Comparison of ENCODE assay signal across 1 cellular context in the genomic region with DNA sequence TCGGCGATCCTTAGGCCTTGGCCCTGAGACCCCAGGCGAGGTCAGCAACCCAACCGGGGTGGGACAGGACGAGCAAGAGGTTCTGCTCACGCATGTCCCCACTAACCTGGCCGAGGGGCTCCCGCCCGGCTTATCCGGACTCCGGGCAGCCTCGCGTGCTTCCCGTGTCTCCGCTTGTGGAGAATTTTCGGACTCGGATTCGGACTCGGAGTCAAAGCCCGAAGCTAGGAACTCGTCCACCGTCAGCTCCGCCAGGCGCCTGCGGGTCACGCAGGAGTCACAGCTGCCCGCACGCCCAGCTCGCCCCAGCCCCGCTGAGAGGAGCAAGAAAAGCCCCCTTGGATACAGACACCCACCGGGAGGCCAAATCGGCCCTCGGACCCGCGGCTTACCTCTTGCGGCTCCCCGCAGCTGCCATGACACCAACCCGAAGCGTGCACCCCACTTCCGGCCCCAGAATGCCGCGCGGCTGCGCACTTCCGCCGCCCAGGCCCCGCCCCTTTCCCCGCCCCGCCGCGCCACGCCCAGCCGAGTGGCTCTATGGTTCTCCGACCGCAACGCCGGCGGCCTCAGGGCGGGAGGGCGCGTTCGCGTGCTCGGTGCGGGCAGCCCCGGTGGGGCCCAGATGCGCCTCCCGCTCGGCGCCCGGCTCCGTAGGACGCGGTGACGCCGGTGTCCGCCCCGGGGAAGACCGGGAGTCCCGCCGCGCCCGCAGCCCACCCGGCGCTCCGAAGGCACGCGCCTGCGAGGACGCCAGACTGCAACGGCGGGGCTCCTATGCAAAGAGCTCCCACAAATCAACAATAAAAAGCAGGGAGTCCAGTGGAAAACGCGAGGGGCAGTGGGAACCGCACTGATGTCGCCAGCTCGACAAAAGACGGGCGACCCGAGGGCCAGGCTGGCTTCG.
TF ChIP-seq lines count a peak whose summit lies in the region.

A gene (minus strand): TSS at position 434 of the 907 bp plus-strand sequence. CDS start 16 bp downstream, at position 418.

TF ChIP-seq in HepG2, 621 proteins besides CTCF, POLR2A, EP300 and RAD21 (continued from another document and continues in another):
- TF ChIP-seq, protein P1, sequence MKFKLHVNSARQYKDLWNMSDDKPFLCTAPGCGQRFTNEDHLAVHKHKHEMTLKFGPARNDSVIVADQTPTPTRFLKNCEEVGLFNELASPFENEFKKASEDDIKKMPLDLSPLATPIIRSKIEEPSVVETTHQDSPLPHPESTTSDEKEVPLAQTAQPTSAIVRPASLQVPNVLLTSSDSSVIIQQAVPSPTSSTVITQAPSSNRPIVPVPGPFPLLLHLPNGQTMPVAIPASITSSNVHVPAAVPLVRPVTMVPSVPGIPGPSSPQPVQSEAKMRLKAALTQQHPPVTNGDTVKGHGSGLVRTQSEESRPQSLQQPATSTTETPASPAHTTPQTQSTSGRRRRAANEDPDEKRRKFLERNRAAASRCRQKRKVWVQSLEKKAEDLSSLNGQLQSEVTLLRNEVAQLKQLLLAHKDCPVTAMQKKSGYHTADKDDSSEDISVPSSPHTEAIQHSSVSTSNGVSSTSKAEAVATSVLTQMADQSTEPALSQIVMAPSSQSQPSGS (CRISPR knock-in tag; IDR thresholded peaks at IDR 0.05) = no peak
- TF ChIP-seq NFYC (CRISPR knock-in tag; IDR thresholded peaks at IDR 0.05) (no peak), SETDB1 (CRISPR knock-in tag; IDR thresholded peaks at IDR 0.05; ENCODE audit: borderline replicate concordance) (no peak), ZNF747 (CRISPR knock-in tag; IDR thresholded peaks at IDR 0.05; ENCODE audit: borderline replicate concordance) (no peak), RARA (CRISPR knock-in tag; IDR thresholded peaks at IDR 0.05) (no peak), CC2D1A (CRISPR knock-in tag; IDR thresholded peaks at IDR 0.05) (no peak), PCBP1 (IDR thresholded peaks at IDR 0.05; ENCODE audit: borderline replicate concordance, low read depth, low read length) (no peak), ELF4 (CRISPR knock-in tag; IDR thresholded peaks at IDR 0.05; ENCODE audit: borderline replicate concordance) (no peak), RFX3 (CRISPR knock-in tag; IDR thresholded peaks at IDR 0.05) (peak; percentile 32; the same call in 1 of the 2 replicates), ZNF549 (CRISPR knock-in tag; IDR thresholded peaks at IDR 0.05) (no peak), BCL6 (CRISPR knock-in tag; IDR thresholded peaks at IDR 0.05) (peak; percentile 7; the same call in 1 of the 2 replicates), KDM5A (IDR thresholded peaks at IDR 0.05; ENCODE audit: borderline replicate concordance, low read length) (peak; percentile 95), ZNF30 (CRISPR knock-in tag; IDR thresholded peaks at IDR 0.05) (no peak), ZFP90 (CRISPR knock-in tag; IDR thresholded peaks at IDR 0.05; ENCODE audit: borderline replicate concordance) (peak; percentile 62; the same call in 1 of the 2 replicates), MED8 (CRISPR knock-in tag; IDR thresholded peaks at IDR 0.05; ENCODE audit: insufficient replicate concordance) (no peak), PRMT3 (CRISPR knock-in tag; IDR thresholded peaks at IDR 0.05; ENCODE audit: borderline replicate concordance, low read depth) (no peak), HNRNPH1 (optimal IDR thresholded peaks at IDR 0.05; ENCODE audit: low read depth, low read length) (no peak), NPAS2 (CRISPR knock-in tag; IDR thresholded peaks at IDR 0.05; ENCODE audit: borderline replicate concordance) (no peak), HHEX (CRISPR knock-in tag; IDR thresholded peaks at IDR 0.05) (no peak), HDAC2 (CRISPR knock-in tag; IDR thresholded peaks at IDR 0.05) (0 out of 2 replicates have a peak, but pooled peaks have one; percentile 40), NONO (IDR thresholded peaks at IDR 0.05) (no peak), NONO (CRISPR knock-in tag; conservative IDR thresholded peaks at IDR 0.05) (peak; percentile 79), MZF1 (CRISPR knock-in tag; IDR thresholded peaks at IDR 0.05; ENCODE audit: borderline replicate concordance) (no peak), ZSCAN31 (CRISPR knock-in tag; IDR thresholded peaks at IDR 0.05; ENCODE audit: low read depth) (no peak), POLR2AphosphoS5 (IDR thresholded peaks at IDR 0.05; ENCODE audit: low read depth, low read length) (peak; percentile 76), AGO2 (optimal IDR thresholded peaks at IDR 0.05; ENCODE audit: low read depth, low read length) (peak; percentile 67), ISL2 (CRISPR knock-in tag; IDR thresholded peaks at IDR 0.05) (peak; percentile 52; the same call in 1 of the 2 replicates), MAFF (IDR thresholded peaks at IDR 0.05; ENCODE audit: low read depth, low read length) (no peak), BHLHE40 (IDR thresholded peaks at IDR 0.05; ENCODE audit: low read length) (no peak), MXD4 (CRISPR knock-in tag; IDR thresholded peaks at IDR 0.05) (peak; percentile 52; the same call in 1 of the 2 replicates), HOXA9 (CRISPR knock-in tag; IDR thresholded peaks at IDR 0.05; ENCODE audit: borderline replicate concordance) (0 out of 2 replicates have a peak, but pooled peaks have one; percentile 35), PPARG (CRISPR knock-in tag; conservative IDR thresholded peaks at IDR 0.05) (no peak), ZNF205 (CRISPR knock-in tag; IDR thresholded peaks at IDR 0.05) (no peak), BRCA1 (CRISPR knock-in tag; IDR thresholded peaks at IDR 0.05) (no peak), ZBTB20 (CRISPR knock-in tag; IDR thresholded peaks at IDR 0.05; ENCODE audit: borderline replicate concordance, low read depth) (0 out of 2 replicates have a peak, but pooled peaks have one; percentile 36), ZMYM3 (CRISPR knock-in tag; IDR thresholded peaks at IDR 0.05) (no peak; the same call in 1 of the 2 replicates), SRSF9 (IDR thresholded peaks at IDR 0.05; ENCODE audit: borderline replicate concordance, insufficient read depth, low read depth, low read length, poor library complexity, severe bottlenecking) (no peak)
- TF ChIP-seq, protein P2, sequence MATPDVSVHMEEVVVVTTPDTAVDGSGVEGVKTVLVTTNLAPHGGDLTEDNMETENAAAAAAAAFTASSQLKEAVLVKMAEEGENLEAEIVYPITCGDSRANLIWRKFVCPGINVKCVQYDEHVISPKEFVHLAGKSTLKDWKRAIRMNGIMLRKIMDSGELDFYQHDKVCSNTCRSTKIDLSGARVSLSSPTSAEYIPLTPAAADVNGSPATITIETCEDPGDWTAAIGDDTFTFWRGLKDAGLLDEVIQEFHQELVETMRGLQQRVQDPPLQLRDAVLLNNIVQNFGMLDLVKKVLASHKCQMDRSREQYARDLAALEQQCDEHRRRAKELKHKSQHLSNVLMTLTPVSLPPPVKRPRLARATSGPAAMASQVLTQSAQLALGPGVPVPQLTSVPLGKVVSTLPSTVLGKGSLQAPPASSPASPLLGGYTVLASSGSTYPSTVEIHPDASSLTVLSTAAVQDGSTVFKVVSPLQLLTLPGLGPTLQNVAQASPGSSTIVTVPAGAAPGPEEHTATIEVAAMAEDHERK (CRISPR knock-in tag; IDR thresholded peaks at IDR 0.05; ENCODE audit: low read depth) = no peak
- TF ChIP-seq, protein P3, sequence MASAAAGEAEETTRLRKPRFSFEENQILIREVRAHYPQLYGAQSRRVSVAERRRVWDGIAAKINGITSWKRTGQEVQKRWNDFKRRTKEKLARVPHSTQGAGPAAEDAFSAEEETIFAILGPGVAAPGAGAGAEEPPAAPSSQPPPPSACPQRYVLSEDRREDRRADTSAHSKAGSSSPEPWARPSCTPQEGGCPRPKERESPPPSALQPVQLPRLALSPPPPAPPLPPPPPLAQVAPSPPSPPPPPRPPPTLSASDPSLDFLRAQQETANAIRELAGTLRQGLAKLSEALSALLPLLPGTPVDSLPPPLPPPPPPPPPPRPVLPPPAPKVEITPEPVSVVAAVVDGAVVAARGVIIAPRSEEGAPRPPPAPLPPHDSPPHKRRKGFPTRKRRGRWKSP (CRISPR knock-in tag; IDR thresholded peaks at IDR 0.05) = no peak
- TF ChIP-seq, protein P4, sequence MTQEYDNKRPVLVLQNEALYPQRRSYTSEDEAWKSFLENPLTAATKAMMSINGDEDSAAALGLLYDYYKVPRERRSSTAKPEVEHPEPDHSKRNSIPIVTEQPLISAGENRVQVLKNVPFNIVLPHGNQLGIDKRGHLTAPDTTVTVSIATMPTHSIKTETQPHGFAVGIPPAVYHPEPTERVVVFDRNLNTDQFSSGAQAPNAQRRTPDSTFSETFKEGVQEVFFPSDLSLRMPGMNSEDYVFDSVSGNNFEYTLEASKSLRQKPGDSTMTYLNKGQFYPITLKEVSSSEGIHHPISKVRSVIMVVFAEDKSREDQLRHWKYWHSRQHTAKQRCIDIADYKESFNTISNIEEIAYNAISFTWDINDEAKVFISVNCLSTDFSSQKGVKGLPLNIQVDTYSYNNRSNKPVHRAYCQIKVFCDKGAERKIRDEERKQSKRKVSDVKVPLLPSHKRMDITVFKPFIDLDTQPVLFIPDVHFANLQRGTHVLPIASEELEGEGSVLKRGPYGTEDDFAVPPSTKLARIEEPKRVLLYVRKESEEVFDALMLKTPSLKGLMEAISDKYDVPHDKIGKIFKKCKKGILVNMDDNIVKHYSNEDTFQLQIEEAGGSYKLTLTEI (CRISPR knock-in tag; conservative IDR thresholded peaks at IDR 0.05) = no peak
- TF ChIP-seq, protein P5, sequence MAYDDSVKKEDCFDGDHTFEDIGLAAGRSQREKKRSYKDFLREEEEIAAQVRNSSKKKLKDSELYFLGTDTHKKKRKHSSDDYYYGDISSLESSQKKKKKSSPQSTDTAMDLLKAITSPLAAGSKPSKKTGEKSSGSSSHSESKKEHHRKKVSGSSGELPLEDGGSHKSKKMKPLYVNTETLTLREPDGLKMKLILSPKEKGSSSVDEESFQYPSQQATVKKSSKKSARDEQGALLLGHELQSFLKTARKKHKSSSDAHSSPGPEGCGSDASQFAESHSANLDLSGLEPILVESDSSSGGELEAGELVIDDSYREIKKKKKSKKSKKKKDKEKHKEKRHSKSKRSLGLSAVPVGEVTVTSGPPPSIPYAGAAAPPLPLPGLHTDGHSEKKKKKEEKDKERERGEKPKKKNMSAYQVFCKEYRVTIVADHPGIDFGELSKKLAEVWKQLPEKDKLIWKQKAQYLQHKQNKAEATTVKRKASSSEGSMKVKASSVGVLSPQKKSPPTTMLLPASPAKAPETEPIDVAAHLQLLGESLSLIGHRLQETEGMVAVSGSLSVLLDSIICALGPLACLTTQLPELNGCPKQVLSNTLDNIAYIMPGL (CRISPR knock-in tag; IDR thresholded peaks at IDR 0.05; ENCODE audit: borderline replicate concordance in 1 of 2, low read depth in 1 of 2) = peak; percentile 43 to 67; a peak in 3 of 4 replicates
- TF ChIP-seq, protein P6, sequence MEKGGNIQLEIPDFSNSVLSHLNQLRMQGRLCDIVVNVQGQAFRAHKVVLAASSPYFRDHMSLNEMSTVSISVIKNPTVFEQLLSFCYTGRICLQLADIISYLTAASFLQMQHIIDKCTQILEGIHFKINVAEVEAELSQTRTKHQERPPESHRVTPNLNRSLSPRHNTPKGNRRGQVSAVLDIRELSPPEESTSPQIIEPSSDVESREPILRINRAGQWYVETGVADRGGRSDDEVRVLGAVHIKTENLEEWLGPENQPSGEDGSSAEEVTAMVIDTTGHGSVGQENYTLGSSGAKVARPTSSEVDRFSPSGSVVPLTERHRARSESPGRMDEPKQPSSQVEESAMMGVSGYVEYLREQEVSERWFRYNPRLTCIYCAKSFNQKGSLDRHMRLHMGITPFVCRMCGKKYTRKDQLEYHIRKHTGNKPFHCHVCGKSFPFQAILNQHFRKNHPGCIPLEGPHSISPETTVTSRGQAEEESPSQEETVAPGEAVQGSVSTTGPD (CRISPR knock-in tag; IDR thresholded peaks at IDR 0.05) = no peak
- TF ChIP-seq, protein P7, sequence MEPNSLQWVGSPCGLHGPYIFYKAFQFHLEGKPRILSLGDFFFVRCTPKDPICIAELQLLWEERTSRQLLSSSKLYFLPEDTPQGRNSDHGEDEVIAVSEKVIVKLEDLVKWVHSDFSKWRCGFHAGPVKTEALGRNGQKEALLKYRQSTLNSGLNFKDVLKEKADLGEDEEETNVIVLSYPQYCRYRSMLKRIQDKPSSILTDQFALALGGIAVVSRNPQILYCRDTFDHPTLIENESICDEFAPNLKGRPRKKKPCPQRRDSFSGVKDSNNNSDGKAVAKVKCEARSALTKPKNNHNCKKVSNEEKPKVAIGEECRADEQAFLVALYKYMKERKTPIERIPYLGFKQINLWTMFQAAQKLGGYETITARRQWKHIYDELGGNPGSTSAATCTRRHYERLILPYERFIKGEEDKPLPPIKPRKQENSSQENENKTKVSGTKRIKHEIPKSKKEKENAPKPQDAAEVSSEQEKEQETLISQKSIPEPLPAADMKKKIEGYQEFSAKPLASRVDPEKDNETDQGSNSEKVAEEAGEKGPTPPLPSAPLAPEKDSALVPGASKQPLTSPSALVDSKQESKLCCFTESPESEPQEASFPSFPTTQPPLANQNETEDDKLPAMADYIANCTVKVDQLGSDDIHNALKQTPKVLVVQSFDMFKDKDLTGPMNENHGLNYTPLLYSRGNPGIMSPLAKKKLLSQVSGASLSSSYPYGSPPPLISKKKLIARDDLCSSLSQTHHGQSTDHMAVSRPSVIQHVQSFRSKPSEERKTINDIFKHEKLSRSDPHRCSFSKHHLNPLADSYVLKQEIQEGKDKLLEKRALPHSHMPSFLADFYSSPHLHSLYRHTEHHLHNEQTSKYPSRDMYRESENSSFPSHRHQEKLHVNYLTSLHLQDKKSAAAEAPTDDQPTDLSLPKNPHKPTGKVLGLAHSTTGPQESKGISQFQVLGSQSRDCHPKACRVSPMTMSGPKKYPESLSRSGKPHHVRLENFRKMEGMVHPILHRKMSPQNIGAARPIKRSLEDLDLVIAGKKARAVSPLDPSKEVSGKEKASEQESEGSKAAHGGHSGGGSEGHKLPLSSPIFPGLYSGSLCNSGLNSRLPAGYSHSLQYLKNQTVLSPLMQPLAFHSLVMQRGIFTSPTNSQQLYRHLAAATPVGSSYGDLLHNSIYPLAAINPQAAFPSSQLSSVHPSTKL (CRISPR knock-in tag; IDR thresholded peaks at IDR 0.05) = no peak
- TF ChIP-seq, protein P8, sequence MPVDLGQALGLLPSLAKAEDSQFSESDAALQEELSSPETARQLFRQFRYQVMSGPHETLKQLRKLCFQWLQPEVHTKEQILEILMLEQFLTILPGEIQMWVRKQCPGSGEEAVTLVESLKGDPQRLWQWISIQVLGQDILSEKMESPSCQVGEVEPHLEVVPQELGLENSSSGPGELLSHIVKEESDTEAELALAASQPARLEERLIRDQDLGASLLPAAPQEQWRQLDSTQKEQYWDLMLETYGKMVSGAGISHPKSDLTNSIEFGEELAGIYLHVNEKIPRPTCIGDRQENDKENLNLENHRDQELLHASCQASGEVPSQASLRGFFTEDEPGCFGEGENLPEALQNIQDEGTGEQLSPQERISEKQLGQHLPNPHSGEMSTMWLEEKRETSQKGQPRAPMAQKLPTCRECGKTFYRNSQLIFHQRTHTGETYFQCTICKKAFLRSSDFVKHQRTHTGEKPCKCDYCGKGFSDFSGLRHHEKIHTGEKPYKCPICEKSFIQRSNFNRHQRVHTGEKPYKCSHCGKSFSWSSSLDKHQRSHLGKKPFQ (CRISPR knock-in tag; IDR thresholded peaks at IDR 0.05; ENCODE audit: insufficient replicate concordance) = no peak
- TF ChIP-seq, protein P9, sequence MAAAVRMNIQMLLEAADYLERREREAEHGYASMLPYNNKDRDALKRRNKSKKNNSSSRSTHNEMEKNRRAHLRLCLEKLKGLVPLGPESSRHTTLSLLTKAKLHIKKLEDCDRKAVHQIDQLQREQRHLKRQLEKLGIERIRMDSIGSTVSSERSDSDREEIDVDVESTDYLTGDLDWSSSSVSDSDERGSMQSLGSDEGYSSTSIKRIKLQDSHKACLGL (CRISPR knock-in tag; IDR thresholded peaks at IDR 0.05) = peak; percentile 61; the same call in 1 of the 2 replicates
